ENCODE assay signal across 1 cellular context in the genomic region with DNA sequence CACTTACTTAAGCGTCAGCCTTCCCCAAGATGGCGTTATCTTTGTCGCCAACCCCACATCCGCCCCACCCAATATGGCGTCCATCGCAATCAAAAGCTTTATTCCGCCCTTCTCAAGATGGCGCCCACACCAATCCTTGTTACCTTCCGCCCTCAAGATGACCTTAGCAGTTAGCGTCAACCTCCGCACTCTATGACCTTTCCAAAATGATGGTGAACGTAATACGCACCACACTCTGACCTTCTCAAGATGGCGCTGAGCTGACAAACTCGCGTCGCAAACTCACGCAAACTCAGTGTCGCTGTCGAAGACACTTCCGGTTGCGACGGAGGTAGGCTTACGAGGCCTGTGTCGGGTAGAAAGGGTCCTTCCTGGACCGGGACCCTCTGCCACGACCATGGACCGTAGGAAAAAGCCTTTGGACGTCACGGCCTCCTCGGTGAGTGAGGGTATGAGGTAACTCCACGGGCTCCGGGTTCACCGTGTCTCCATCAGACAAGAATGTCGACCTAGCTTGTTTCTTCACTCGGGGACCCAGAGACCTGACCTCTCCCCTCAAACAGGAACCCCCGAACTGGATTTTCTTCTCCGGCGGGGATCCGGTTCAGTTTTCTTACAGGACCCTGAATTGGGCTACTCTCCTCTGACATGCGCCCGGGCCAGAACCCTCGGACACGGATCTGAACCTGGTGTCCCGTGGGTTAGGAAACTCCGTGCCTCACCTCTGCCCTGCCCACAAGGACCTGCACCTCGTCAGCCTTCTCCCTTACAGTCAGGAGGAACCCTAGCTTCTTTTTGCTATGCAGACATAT.
TF ChIP-seq lines count a peak whose summit lies in the region.

A gene (plus strand): TSS at position 323 of the 812 bp plus-strand sequence. CDS start 75 bp downstream, at position 398.

TF ChIP-seq in K562, 482 proteins besides CTCF, POLR2A, EP300 and RAD21 (continued from another document and continues in another):
- TF ChIP-seq, protein P1, sequence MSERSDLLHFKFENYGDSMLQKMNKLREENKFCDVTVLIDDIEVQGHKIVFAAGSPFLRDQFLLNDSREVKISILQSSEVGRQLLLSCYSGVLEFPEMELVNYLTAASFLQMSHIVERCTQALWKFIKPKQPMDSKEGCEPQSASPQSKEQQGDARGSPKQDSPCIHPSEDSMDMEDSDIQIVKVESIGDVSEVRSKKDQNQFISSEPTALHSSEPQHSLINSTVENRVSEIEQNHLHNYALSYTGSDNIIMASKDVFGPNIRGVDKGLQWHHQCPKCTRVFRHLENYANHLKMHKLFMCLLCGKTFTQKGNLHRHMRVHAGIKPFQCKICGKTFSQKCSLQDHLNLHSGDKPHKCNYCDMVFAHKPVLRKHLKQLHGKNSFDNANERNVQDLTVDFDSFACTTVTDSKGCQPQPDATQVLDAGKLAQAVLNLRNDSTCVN (CRISPR knock-in tag; IDR thresholded peaks at IDR 0.05) = peak; percentile 11; the same call in 1 of the 2 replicates
- TF ChIP-seq, protein P2, sequence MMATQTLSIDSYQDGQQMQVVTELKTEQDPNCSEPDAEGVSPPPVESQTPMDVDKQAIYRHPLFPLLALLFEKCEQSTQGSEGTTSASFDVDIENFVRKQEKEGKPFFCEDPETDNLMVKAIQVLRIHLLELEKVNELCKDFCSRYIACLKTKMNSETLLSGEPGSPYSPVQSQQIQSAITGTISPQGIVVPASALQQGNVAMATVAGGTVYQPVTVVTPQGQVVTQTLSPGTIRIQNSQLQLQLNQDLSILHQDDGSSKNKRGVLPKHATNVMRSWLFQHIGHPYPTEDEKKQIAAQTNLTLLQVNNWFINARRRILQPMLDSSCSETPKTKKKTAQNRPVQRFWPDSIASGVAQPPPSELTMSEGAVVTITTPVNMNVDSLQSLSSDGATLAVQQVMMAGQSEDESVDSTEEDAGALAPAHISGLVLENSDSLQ (IDR thresholded peaks at IDR 0.05) = peak; percentile 85
- TF ChIP-seq RBBP5 (IDR thresholded peaks at IDR 0.05; ENCODE audit: borderline replicate concordance, insufficient read depth, low read length, poor library complexity, severe bottlenecking) = peak; percentile 88
- TF ChIP-seq ZEB2 (IDR thresholded peaks at IDR 0.05) = no peak
- TF ChIP-seq NR4A1 (CRISPR knock-in tag; IDR thresholded peaks at IDR 0.05) = no peak
- peak; percentile 97 for TF ChIP-seq NR4A1 (tag; IDR thresholded peaks at IDR 0.05)
- TF ChIP-seq, protein P3, sequence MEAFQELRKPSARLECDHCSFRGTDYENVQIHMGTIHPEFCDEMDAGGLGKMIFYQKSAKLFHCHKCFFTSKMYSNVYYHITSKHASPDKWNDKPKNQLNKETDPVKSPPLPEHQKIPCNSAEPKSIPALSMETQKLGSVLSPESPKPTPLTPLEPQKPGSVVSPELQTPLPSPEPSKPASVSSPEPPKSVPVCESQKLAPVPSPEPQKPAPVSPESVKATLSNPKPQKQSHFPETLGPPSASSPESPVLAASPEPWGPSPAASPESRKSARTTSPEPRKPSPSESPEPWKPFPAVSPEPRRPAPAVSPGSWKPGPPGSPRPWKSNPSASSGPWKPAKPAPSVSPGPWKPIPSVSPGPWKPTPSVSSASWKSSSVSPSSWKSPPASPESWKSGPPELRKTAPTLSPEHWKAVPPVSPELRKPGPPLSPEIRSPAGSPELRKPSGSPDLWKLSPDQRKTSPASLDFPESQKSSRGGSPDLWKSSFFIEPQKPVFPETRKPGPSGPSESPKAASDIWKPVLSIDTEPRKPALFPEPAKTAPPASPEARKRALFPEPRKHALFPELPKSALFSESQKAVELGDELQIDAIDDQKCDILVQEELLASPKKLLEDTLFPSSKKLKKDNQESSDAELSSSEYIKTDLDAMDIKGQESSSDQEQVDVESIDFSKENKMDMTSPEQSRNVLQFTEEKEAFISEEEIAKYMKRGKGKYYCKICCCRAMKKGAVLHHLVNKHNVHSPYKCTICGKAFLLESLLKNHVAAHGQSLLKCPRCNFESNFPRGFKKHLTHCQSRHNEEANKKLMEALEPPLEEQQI (IDR thresholded peaks at IDR 0.05) = no peak
- TF ChIP-seq, protein P4, sequence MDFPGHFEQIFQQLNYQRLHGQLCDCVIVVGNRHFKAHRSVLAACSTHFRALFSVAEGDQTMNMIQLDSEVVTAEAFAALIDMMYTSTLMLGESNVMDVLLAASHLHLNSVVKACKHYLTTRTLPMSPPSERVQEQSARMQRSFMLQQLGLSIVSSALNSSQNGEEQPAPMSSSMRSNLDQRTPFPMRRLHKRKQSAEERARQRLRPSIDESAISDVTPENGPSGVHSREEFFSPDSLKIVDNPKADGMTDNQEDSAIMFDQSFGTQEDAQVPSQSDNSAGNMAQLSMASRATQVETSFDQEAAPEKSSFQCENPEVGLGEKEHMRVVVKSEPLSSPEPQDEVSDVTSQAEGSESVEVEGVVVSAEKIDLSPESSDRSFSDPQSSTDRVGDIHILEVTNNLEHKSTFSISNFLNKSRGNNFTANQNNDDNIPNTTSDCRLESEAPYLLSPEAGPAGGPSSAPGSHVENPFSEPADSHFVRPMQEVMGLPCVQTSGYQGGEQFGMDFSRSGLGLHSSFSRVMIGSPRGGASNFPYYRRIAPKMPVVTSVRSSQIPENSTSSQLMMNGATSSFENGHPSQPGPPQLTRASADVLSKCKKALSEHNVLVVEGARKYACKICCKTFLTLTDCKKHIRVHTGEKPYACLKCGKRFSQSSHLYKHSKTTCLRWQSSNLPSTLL (IDR thresholded peaks at IDR 0.05) = no peak
- no peak for TF ChIP-seq HMG20B (CRISPR knock-in tag; IDR thresholded peaks at IDR 0.05)
- TF ChIP-seq, protein P5, sequence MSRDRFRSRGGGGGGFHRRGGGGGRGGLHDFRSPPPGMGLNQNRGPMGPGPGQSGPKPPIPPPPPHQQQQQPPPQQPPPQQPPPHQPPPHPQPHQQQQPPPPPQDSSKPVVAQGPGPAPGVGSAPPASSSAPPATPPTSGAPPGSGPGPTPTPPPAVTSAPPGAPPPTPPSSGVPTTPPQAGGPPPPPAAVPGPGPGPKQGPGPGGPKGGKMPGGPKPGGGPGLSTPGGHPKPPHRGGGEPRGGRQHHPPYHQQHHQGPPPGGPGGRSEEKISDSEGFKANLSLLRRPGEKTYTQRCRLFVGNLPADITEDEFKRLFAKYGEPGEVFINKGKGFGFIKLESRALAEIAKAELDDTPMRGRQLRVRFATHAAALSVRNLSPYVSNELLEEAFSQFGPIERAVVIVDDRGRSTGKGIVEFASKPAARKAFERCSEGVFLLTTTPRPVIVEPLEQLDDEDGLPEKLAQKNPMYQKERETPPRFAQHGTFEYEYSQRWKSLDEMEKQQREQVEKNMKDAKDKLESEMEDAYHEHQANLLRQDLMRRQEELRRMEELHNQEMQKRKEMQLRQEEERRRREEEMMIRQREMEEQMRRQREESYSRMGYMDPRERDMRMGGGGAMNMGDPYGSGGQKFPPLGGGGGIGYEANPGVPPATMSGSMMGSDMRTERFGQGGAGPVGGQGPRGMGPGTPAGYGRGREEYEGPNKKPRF (IDR thresholded peaks at IDR 0.05; ENCODE audit: low read depth, low read length) = no peak
- no peak for TF ChIP-seq HLTF (IDR thresholded peaks at IDR 0.05)
- TF ChIP-seq GTF2E2 (tag; IDR thresholded peaks at IDR 0.05) = peak; percentile 73; the same call in 1 of the 2 replicates
- TF ChIP-seq PURB (CRISPR knock-in tag; IDR thresholded peaks at IDR 0.05; ENCODE audit: low read depth) = no peak
- TF ChIP-seq ADNP (tag; IDR thresholded peaks at IDR 0.05) = 0 out of 2 replicates have a peak, but pooled peaks have one; percentile 18
- peak in 1 of 2 experiments; percentile 29; a peak in 1 of 4 replicates for TF ChIP-seq NONO (IDR thresholded peaks at IDR 0.05; ENCODE audit: low read depth in 2 of 2, low read length in 1 of 2)
- peak; percentile 49; the same call in 1 of the 2 replicates for TF ChIP-seq MAFK (IDR thresholded peaks at IDR 0.05; ENCODE audit: low read length)
- TF ChIP-seq PTRF (tag; IDR thresholded peaks at IDR 0.05) = no peak
- TF ChIP-seq, protein P6, sequence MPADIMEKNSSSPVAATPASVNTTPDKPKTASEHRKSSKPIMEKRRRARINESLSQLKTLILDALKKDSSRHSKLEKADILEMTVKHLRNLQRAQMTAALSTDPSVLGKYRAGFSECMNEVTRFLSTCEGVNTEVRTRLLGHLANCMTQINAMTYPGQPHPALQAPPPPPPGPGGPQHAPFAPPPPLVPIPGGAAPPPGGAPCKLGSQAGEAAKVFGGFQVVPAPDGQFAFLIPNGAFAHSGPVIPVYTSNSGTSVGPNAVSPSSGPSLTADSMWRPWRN (IDR thresholded peaks at IDR 0.05; ENCODE audit: low read depth) = peak; percentile 40
- TF ChIP-seq MYNN (IDR thresholded peaks at IDR 0.05) = no peak
- no peak for TF ChIP-seq MYNN (CRISPR knock-in tag; IDR thresholded peaks at IDR 0.05)
- peak; percentile 99 for TF ChIP-seq ZNF644 (tag; IDR thresholded peaks at IDR 0.05; ENCODE audit: low read depth)
- TF ChIP-seq ZNF586 (CRISPR knock-in tag; conservative IDR thresholded peaks at IDR 0.05) = no peak
- peak; percentile 99 for TF ChIP-seq ETV5 (CRISPR knock-in tag; IDR thresholded peaks at IDR 0.05; ENCODE audit: low read depth)
- no peak for TF ChIP-seq TSC22D4 (tag; IDR thresholded peaks at IDR 0.05)
- TF ChIP-seq, protein P7, sequence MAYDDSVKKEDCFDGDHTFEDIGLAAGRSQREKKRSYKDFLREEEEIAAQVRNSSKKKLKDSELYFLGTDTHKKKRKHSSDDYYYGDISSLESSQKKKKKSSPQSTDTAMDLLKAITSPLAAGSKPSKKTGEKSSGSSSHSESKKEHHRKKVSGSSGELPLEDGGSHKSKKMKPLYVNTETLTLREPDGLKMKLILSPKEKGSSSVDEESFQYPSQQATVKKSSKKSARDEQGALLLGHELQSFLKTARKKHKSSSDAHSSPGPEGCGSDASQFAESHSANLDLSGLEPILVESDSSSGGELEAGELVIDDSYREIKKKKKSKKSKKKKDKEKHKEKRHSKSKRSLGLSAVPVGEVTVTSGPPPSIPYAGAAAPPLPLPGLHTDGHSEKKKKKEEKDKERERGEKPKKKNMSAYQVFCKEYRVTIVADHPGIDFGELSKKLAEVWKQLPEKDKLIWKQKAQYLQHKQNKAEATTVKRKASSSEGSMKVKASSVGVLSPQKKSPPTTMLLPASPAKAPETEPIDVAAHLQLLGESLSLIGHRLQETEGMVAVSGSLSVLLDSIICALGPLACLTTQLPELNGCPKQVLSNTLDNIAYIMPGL (CRISPR knock-in tag; IDR thresholded peaks at IDR 0.05) = peak; percentile 75; the same call in 1 of the 2 replicates
- TF ChIP-seq ZNF384 (IDR thresholded peaks at IDR 0.05; ENCODE audit: low read depth, low read length) = peak; percentile 31
- TF ChIP-seq FOXP1 (CRISPR knock-in tag; IDR thresholded peaks at IDR 0.05) = no peak; the same call in none of the 2 replicates
- TF ChIP-seq POLR2B (IDR thresholded peaks at IDR 0.05; ENCODE audit: low read depth, partially characterized antibody) = peak; percentile 93
- TF ChIP-seq, protein P8, sequence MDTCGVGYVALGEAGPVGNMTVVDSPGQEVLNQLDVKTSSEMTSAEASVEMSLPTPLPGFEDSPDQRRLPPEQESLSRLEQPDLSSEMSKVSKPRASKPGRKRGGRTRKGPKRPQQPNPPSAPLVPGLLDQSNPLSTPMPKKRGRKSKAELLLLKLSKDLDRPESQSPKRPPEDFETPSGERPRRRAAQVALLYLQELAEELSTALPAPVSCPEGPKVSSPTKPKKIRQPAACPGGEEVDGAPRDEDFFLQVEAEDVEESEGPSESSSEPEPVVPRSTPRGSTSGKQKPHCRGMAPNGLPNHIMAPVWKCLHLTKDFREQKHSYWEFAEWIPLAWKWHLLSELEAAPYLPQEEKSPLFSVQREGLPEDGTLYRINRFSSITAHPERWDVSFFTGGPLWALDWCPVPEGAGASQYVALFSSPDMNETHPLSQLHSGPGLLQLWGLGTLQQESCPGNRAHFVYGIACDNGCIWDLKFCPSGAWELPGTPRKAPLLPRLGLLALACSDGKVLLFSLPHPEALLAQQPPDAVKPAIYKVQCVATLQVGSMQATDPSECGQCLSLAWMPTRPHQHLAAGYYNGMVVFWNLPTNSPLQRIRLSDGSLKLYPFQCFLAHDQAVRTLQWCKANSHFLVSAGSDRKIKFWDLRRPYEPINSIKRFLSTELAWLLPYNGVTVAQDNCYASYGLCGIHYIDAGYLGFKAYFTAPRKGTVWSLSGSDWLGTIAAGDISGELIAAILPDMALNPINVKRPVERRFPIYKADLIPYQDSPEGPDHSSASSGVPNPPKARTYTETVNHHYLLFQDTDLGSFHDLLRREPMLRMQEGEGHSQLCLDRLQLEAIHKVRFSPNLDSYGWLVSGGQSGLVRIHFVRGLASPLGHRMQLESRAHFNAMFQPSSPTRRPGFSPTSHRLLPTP (IDR thresholded peaks at IDR 0.05; ENCODE audit: borderline replicate concordance, extremely low read depth, insufficient read length) = no peak
- no peak for TF ChIP-seq CCNT2 (IDR thresholded peaks at IDR 0.05; ENCODE audit: borderline replicate concordance, extremely low read depth, insufficient read length, low read depth, low read length)
- peak; percentile 76; the same call in 1 of the 2 replicates for TF ChIP-seq MEF2D (tag; conservative IDR thresholded peaks at IDR 0.05; ENCODE audit: low read depth)
- TF ChIP-seq NUFIP1 (IDR thresholded peaks at IDR 0.05; ENCODE audit: partially characterized antibody) = no peak
- TF ChIP-seq RUNX1 (IDR thresholded peaks at IDR 0.05; ENCODE audit: low read depth) = peak; percentile 71; the same call in 1 of the 2 replicates
- TF ChIP-seq, protein P9, sequence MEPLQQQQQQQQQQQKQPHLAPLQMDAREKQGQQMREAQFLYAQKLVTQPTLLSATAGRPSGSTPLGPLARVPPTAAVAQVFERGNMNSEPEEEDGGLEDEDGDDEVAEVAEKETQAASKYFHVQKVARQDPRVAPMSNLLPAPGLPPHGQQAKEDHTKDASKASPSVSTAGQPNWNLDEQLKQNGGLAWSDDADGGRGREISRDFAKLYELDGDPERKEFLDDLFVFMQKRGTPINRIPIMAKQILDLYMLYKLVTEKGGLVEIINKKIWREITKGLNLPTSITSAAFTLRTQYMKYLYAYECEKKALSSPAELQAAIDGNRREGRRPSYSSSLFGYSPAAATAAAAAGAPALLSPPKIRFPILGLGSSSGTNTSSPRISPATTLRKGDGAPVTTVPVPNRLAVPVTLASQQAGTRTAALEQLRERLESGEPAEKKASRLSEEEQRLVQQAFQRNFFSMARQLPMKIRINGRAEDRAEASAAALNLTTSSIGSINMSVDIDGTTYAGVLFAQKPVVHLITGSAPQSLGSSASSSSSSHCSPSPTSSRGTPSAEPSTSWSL (CRISPR knock-in tag; IDR thresholded peaks at IDR 0.05; ENCODE audit: borderline replicate concordance) = no peak
- TF ChIP-seq, protein P10, sequence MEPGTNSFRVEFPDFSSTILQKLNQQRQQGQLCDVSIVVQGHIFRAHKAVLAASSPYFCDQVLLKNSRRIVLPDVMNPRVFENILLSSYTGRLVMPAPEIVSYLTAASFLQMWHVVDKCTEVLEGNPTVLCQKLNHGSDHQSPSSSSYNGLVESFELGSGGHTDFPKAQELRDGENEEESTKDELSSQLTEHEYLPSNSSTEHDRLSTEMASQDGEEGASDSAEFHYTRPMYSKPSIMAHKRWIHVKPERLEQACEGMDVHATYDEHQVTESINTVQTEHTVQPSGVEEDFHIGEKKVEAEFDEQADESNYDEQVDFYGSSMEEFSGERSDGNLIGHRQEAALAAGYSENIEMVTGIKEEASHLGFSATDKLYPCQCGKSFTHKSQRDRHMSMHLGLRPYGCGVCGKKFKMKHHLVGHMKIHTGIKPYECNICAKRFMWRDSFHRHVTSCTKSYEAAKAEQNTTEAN (CRISPR knock-in tag; IDR thresholded peaks at IDR 0.05) = no peak
- TF ChIP-seq TBL1XR1 (IDR thresholded peaks at IDR 0.05; ENCODE audit: low read length in 2 of 2) = peak; percentile 73 to 80; a peak in 3 of 4 replicates
- peak; percentile 97 for TF ChIP-seq C11orf30 (IDR thresholded peaks at IDR 0.05; ENCODE audit: low read depth)
- peak; percentile 82; the same call in 1 of the 2 replicates for TF ChIP-seq NR1H2 (CRISPR knock-in tag; IDR thresholded peaks at IDR 0.05)
- peak; percentile 96 for TF ChIP-seq CREB1 (IDR thresholded peaks at IDR 0.05)
- peak; percentile 96 for TF ChIP-seq CREB1 (CRISPR knock-in tag; IDR thresholded peaks at IDR 0.05)
